ENCODE assay signal across 8 cellular contexts in genomic region chr5:174608631-174609097, GRCh38.
DNase-seq lines count a peak whose midpoint lies in the region; ATAC-seq, FAIRE-seq and TF ChIP-seq lines count a peak whose summit lies in the region.

No MANE protein-coding gene starts in this region.

- H3K4me3 ChIP-seq in GM12878 (no peak overlapping the region), mesodermal cell (ENCODE audit: extremely low read depth, insufficient read depth, low read length, poor library complexity, severe bottlenecking) (no peak overlapping the region), OCI-LY7 (ENCODE audit: low read depth, low read length, poor library complexity, severe bottlenecking) (no peak overlapping the region)

- no peak overlapping the region for H3K27ac ChIP-seq in GM12878 (ENCODE audit: control insufficient read depth, insufficient read depth)
- H3K27ac ChIP-seq in mesodermal cell (ENCODE audit: low read depth, low read length, severe bottlenecking) = peak overlapping the region; percentile 6
- H3K27ac ChIP-seq in OCI-LY7 (ENCODE audit: low read depth, low read length, poor library complexity, severe bottlenecking) = no peak overlapping the region

- H3K4me1 ChIP-seq in GM12878 (ENCODE audit: control insufficient read depth, insufficient read depth, low read length) (no peaks in the 10 kb centered on the region), mesodermal cell (ENCODE audit: control insufficient read depth, insufficient read depth, low read length, poor library complexity, severe bottlenecking) (peaks cover 16% of the 10 kb centered on the region), OCI-LY7 (ENCODE audit: insufficient read depth, low read length, poor library complexity, severe bottlenecking) (no peaks in the 10 kb centered on the region)

- H3K36me3 ChIP-seq in GM12878 (ENCODE audit: control insufficient read depth in 2 of 2, insufficient read depth in 2 of 2, low read length in 1 of 2) (no peaks in the 10 kb centered on the region), mesodermal cell (ENCODE audit: control insufficient read depth, insufficient read depth, low read length) (no peaks in the 10 kb centered on the region), OCI-LY7 (ENCODE audit: insufficient read depth, low read length) (no peaks in the 10 kb centered on the region)

- RAD21 ChIA-PET in GM12878 (lab: Charles Lee; ENCODE audit: unreplicated experiment) = no interaction called here

- no peak overlapping the region for H3K4me2 ChIP-seq in GM12878 (ENCODE audit: control insufficient read depth, insufficient read depth)
- H3K4me2 ChIP-seq in OCI-LY7 (ENCODE audit: low read length) = no peak overlapping the region

- H3K27me3 ChIP-seq in GM12878 (replicated peaks in 1 of 2; ENCODE audit: control insufficient read depth in 2 of 2, insufficient read depth in 2 of 2, low read length in 1 of 2) = no peaks in the 10 kb centered on the region

- WGBS in GM12878 (ENCODE audit: insufficient coverage, insufficient replicate concordance, low lambda C conversion rate, missing lambda C conversion rate) = 13% methylated on average over 14 of the region's 14 CpGs
- 74 to 90% methylated on average over 11 to 12 of the region's 14 CpGs for WGBS in mesodermal cell (ENCODE audit: insufficient coverage in 2 of 2), 2 experiments

- ATAC-seq in GM12878 = peak; percentile 39
- no peak for ATAC-seq in GM19467 (IDR thresholded peaks at IDR 0.05; ENCODE audit: unreplicated experiment)
- no peak for ATAC-seq in HG02884 (IDR thresholded peaks at IDR 0.05; ENCODE audit: unreplicated experiment)

- TF ChIP-seq POLR2A in GM12878 (IDR thresholded peaks at IDR 0.05; ENCODE audit: low read depth, low read length) = no peak

- H3K9ac ChIP-seq in GM12878 (ENCODE audit: control insufficient read depth, insufficient read depth, low read length) = no peak overlapping the region

- FAIRE-seq in GM12878 (lab: Jason Lieb, UNC) = no peak

- TF ChIP-seq CTCF in GM12878 (IDR thresholded peaks at IDR 0.05 in 2 of 3, conservative IDR thresholded peaks at IDR 0.05 in 1 of 3; ENCODE audit: control insufficient read depth in 2 of 3, extremely low read depth in 1 of 3, insufficient read depth in 1 of 3, low read depth in 3 of 3, low read length in 3 of 3) = no peak
- TF ChIP-seq CTCF in OCI-LY7 (conservative IDR thresholded peaks at IDR 0.05; ENCODE audit: low read length) = no peak

- TF ChIP-seq RAD21 in GM12878 (IDR thresholded peaks at IDR 0.05; ENCODE audit: insufficient read depth, low read depth, low read length) = no peak

- SMC1A ChIA-PET in GM12878 (lab: Charles Lee; ENCODE audit: uncharacterized antibody, unreplicated experiment) = no interaction called here

- TF ChIP-seq EP300 in GM12878 (IDR thresholded peaks at IDR 0.05; ENCODE audit: borderline replicate concordance in 1 of 2, control insufficient read depth in 1 of 2, low read depth in 2 of 2, low read length in 2 of 2) = no peak

- H3K79me2 ChIP-seq in GM12878 (ENCODE audit: control insufficient read depth, insufficient read depth, low read length) (no peaks in the 10 kb centered on the region), OCI-LY7 (ENCODE audit: insufficient read depth, low read depth, low read length) (no peaks in the 10 kb centered on the region)

- BruUV-seq in GM12878 (replicated peaks; lab: Mats Ljungman, UMichigan) = no TSS peak
- no TSS peak for BruUV-seq in OCI-LY7 (replicated peaks; lab: Mats Ljungman, UMichigan)

- no peaks in the 10 kb centered on the region for H3K9me2 ChIP-seq in OCI-LY7 (ENCODE audit: insufficient read depth, low read length)

- DNase-seq in A172 (ENCODE audit: low spot score) (peak; percentile 100), LoVo (ENCODE audit: low spot score) (peak; percentile 38), GM12878 (ENCODE audit: low read depth, low spot score) (no peak), iPS-NIHi7 (ENCODE audit: extremely low spot score) (no peak), OCI-LY7 (ENCODE audit: low spot score) (no peak)

- in situ Hi-C loops in GM12878 (cut with MboI) = no loop called here

- intact Hi-C loops in GM12878 (cut with micrococcal nuclease; ENCODE audit: unreplicated experiment) = no loop called here
- intact Hi-C loops in OCI-LY7 (cut with micrococcal nuclease; ENCODE audit: unreplicated experiment) = no loop called here

- H2AFZ ChIP-seq in GM12878 (ENCODE audit: control insufficient read depth, low read depth, low read length) (no peak overlapping the region), OCI-LY7 (ENCODE audit: low read length) (no peak overlapping the region)

- H3K9me3 ChIP-seq in GM12878 (replicated peaks; ENCODE audit: control insufficient read depth, insufficient read depth, low read length) (no peaks in the 10 kb centered on the region), mesodermal cell (ENCODE audit: control insufficient read depth, low read length) (no peaks in the 10 kb centered on the region), OCI-LY7 (ENCODE audit: low read length) (no peaks in the 10 kb centered on the region)

- CTCF ChIA-PET in GM12878 (lab: Yijun Ruan, JAX) = no interaction called here
- CTCF ChIA-PET in OCI-LY7 (lab: Charles Lee; ENCODE audit: unreplicated experiment) = no interaction called here

- POLR2A ChIA-PET in GM12878 (lab: Charles Lee) = no interaction called here
- POLR2A ChIA-PET in OCI-LY7 (lab: Charles Lee) = no interaction called here

- H4K20me1 ChIP-seq in GM12878 (ENCODE audit: control insufficient read depth, insufficient read depth) (no peaks in the 10 kb centered on the region), OCI-LY7 (ENCODE audit: insufficient read depth, low read length) (no peaks in the 10 kb centered on the region)

TF ChIP-seq in GM12878, 131 proteins besides CTCF, POLR2A, EP300 and RAD21:
- TF ChIP-seq CEBPZ (IDR thresholded peaks at IDR 0.05; ENCODE audit: low read depth, low read length) = no peak
- no peak for TF ChIP-seq MEF2A (IDR thresholded peaks at IDR 0.05; ENCODE audit: insufficient read depth, low read depth, low read length)
- TF ChIP-seq POU2F2 (IDR thresholded peaks at IDR 0.05; ENCODE audit: borderline replicate concordance, low read depth, low read length) = no peak
- no peak for TF ChIP-seq CHD4 (IDR thresholded peaks at IDR 0.05)
- TF ChIP-seq YBX1 (IDR thresholded peaks at IDR 0.05) = no peak
- no peak for TF ChIP-seq CEBPB (IDR thresholded peaks at IDR 0.05; ENCODE audit: borderline replicate concordance in 1 of 2, low read depth in 2 of 2, low read length in 2 of 2)
- no peak for TF ChIP-seq EED (IDR thresholded peaks at IDR 0.05; ENCODE audit: low read depth)
- TF ChIP-seq PKNOX1 (IDR thresholded peaks at IDR 0.05) = 0 out of 2 replicates have a peak, but pooled peaks have one; percentile 16
- TF ChIP-seq E2F4 (IDR thresholded peaks at IDR 0.05; ENCODE audit: low read depth, low read length) = no peak

Comparison
In these comparisons a context has a peak if more than half of its experiments do, and no peak if none do; other contexts are left out.
1. DNase-seq: peak in A172 (single experiment) and LoVo (single experiment); none in GM12878 (single experiment), iPS-NIHi7 (single experiment) and OCI-LY7 (single experiment).